Comparison of ENCODE assay signal across 8 cellular contexts in the genomic region with DNA sequence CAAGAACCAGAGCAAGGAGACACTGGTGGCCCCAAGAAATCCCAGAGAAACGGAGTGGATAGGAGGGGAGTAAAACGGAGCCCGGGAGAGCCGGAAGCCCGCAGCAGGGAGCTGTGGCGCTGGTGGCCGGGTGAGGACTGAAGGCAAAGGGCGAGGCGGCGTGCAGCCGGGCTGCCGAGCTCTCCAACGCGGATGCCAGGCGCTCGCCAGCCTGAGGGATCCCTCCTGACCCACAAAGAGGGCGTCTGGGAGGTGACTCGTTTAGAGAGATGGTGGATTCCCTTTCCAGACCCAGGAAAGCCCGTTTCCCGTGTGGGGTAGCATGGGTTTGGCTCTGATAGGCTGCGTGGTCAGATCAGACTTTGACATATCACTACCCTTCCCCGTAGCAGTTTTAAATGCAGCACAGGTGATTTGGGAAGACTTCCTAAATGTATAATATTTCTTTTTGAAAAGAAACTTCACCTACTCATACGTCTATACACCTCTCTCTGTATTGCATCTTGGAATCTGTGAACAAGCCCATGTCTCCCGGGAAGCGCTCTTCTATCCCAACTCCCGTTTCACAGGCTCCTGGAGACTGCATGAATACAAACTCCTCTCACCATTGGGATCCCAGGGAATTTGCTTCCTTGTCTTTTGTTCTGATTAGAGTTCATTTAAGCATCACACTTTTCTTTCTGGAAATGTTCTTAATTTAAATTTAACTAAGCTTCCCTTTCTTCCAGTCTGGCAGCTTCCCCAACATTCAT.
DNase-seq lines count a peak whose midpoint lies in the region; ATAC-seq and TF ChIP-seq lines count a peak whose summit lies in the region.

No MANE protein-coding gene starts in this region.

- H3K36me3 ChIP-seq in OCI-LY1 (ENCODE audit: insufficient read depth, low read length): peaks cover 10% of the 10 kb centered on the region; the same call in 1 of the 2 replicates

- H2AFZ ChIP-seq in OCI-LY1 (ENCODE audit: low read length): no peak overlapping the region

- H3K9me2 ChIP-seq in OCI-LY1 (ENCODE audit: low read depth, low read length): no peaks in the 10 kb centered on the region

- H3F3A ChIP-seq in OCI-LY1 (ENCODE audit: insufficient read depth, low read length): no peaks in the 10 kb centered on the region

- CTCF ChIA-PET in AG04450 (lab: Charles Lee): interaction anchor here (0.6 kb wide), 1 partner anchor 206 kb away, joined by 6 read pairs; the partner anchor contains the start of gene TXN

- H3K4me1 ChIP-seq in OCI-LY1 (ENCODE audit: insufficient read depth, low read length, severe bottlenecking): peaks cover 54% of the 10 kb centered on the region

- H3K79me2 ChIP-seq in OCI-LY1 (ENCODE audit: insufficient read depth, low read length): peaks cover 63% of the 10 kb centered on the region

- no peaks in the 10 kb centered on the region for H3K27me3 ChIP-seq in AG04450 (ENCODE audit: control insufficient read depth, insufficient read depth, low read length)
- no peaks in the 10 kb centered on the region for H3K27me3 ChIP-seq in OCI-LY1 (ENCODE audit: insufficient read depth, low read length)

- TF ChIP-seq CTCF in AG04450 (IDR thresholded peaks at IDR 0.05; ENCODE audit: low read depth, low read length) (no peak), OCI-LY1 (IDR thresholded peaks at IDR 0.05; ENCODE audit: low read length) (no peak)

- H3K9me3 ChIP-seq in AG04450 (ENCODE audit: control insufficient read depth, insufficient read depth, low read length) (no peaks in the 10 kb centered on the region; the same call in 1 of the 2 replicates), OCI-LY1 (ENCODE audit: low read length) (no peaks in the 10 kb centered on the region)

- H3K27ac ChIP-seq in AG04450 (ENCODE audit: low read depth, low read length) (peak overlapping the region; percentile 82), OCI-LY1 (ENCODE audit: low read depth, low read length, poor library complexity, severe bottlenecking) (peak overlapping the region; percentile 74)

- H3K4me2 ChIP-seq in OCI-LY1 (ENCODE audit: low read length): peak overlapping the region; percentile 93

- H3K9ac ChIP-seq in OCI-LY1 (ENCODE audit: low read length): peak overlapping the region; percentile 90

- POLR2A ChIA-PET in AG04450 (lab: Yijun Ruan, JAX): interaction anchor here (1.0 to 2.3 kb wide), 9 partner anchors 18 to 143 kb away, joined by 3 to 9 read pairs (median 4); no protein-coding TSS in a partner anchor

- no peaks in the 10 kb centered on the region for H4K20me1 ChIP-seq in OCI-LY1 (ENCODE audit: insufficient read depth, low read length)

- H3K4me3 ChIP-seq in AG04450 (ENCODE audit: low read depth, low read length): peak overlapping the region; percentile 93
- peak overlapping the region; percentile 96 for H3K4me3 ChIP-seq in OCI-LY1 (ENCODE audit: low read depth, low read length, poor library complexity, severe bottlenecking)

- ATAC-seq in GM21447 (IDR thresholded peaks at IDR 0.05; ENCODE audit: unreplicated experiment) (peak; percentile 26), HG02973 (IDR thresholded peaks at IDR 0.05; ENCODE audit: unreplicated experiment) (no peak)

- DNase-seq in AG04450 (ENCODE audit: low read depth, low spot score): no peak
- DNase-seq in astrocyte of the hippocampus (ENCODE audit: low read depth, low spot score): peak; percentile 61
- DNase-seq in iPS-NIHi7 (ENCODE audit: extremely low spot score): peak; percentile 28
- DNase-seq in stimulated activated CD4-positive, alpha-beta T cell treated with anti-CD3 and anti-CD28 coated beads, Interleukin-12 subunit alpha, Interleukin-12 subunit beta, amount 100 ng/mL, for 4 hours: peak; percentile 14
- no peak for DNase-seq in GM19240 (ENCODE audit: insufficient read length, low spot score)

Comparison
In these comparisons a context has a peak if more than half of its experiments do, and no peak if none do; other contexts are left out.
1. DNase-seq: peak in astrocyte of the hippocampus (single experiment), iPS-NIHi7 (single experiment) and stimulated activated CD4-positive, alpha-beta T cell treated with anti-CD3 and anti-CD28 coated beads, Interleukin-12 subunit alpha, Interleukin-12 subunit beta, amount 100 ng/mL, for 4 hours (single experiment); none in AG04450 (single experiment) and GM19240 (single experiment).